ENCODE assay signal across 13 cellular contexts in genomic region chr6:149766156-149766768, GRCh38. TPM values are rescaled to one million over a fixed set of nuclear protein-coding genes. Genes with fewer than 3 reads are reported as not detected.
DNase-seq lines count a peak whose midpoint lies in the region; ATAC-seq, FAIRE-seq and TF ChIP-seq lines count a peak whose summit lies in the region.
"Had no signal": no experiment of that assay in that cellular context is flagged by ENCODE, and none has a peak within 500 bp of the region (broad histone marks: within the 10 kb centered on the region; RNA-seq: fewer than 3 reads in every experiment).

No MANE protein-coding gene starts in this region.

- peak overlapping the region; percentile 45 for H3K4me3 ChIP-seq in ACC112 (ENCODE audit: low read depth, low read length)
- H3K4me3 ChIP-seq: tibial artery had no signal

- DNase-seq in HT-29 (ENCODE audit: low spot score) (peak; percentile 31), amniotic epithelial cell (ENCODE audit: low read depth) (peak; percentile 91), glomerular visceral epithelial cell (ENCODE audit: extremely low spot score) (peak; percentile 63), GM12892 (ENCODE audit: insufficient read length) (no peak), NCI-H524 treated with DMSO at 0.1 percent for 48 hours (lab: John Stamatoyannopoulos, UW) (no peak), NCI-H526 (lab: John Stamatoyannopoulos, UW) (no peak)
- DNase-seq: activated CD4-positive, alpha-beta T cell treated with anti-CD3 and anti-CD28 coated beads, Interleukin-2, amount 50 U/mL, for 48 hours; activated gamma-delta T cell treated with Interleukin-2 at 50 U/mL for 16 hours; BE2C; GDM1; tibial artery had no signal

- no peak for TF ChIP-seq POLR2A in GM12892 (IDR thresholded peaks at IDR 0.05; ENCODE audit: low read depth, low read length)

- peaks cover 33% of the 10 kb centered on the region for H3K4me1 ChIP-seq in ACC112 (ENCODE audit: control insufficient read depth, insufficient read depth, low read length, unreplicated experiment)
- H3K4me1 ChIP-seq: BE2C had no signal

- H3K36me3 ChIP-seq in ACC112 (ENCODE audit: insufficient read depth, low read length), result peaks cover 27% of the 10 kb centered on the region

- no peak overlapping the region for H2AFZ ChIP-seq in ACC112 (ENCODE audit: low read length, unreplicated experiment)

- peaks cover 66% of the 10 kb centered on the region for H3K79me2 ChIP-seq in ACC112 (ENCODE audit: control insufficient read depth, insufficient read depth, low read length, unreplicated experiment)

- no peak for FAIRE-seq in GM12892 (lab: Jason Lieb, UNC)

- H3K27ac ChIP-seq in ACC112 (ENCODE audit: low read depth, low read length), result peak overlapping the region; percentile 78
- H3K27ac ChIP-seq: tibial artery had no signal

- H3K27me3 ChIP-seq in ACC112 (ENCODE audit: insufficient read depth, low read length), result no peaks in the 10 kb centered on the region
- H3K27me3 ChIP-seq: BE2C, tibial artery had no signal

- ATAC-seq in GM21526 (IDR thresholded peaks at IDR 0.05; ENCODE audit: low FRiP score, unreplicated experiment), result no peak

RNA-seq across cellular contexts. Expression of gene PCMT1, which starts 16.7 kb away (rescaled TPM):
- total RNA-seq in HT-29 (2014; rRNA removed; shearing (Covaris generic)), result 83.7 and 100 TPM in 2 replicates
- polyA plus RNA-seq in GM12892 (2012; ENCODE audit: missing spikeins), result 61.4 TPM

RNA-seq across cellular contexts. Expression of gene NUP43, which starts 19.9 kb away (rescaled TPM):
- 14.0 and 15.0 TPM in 2 replicates for total RNA-seq in HT-29 (2014; rRNA removed; shearing (Covaris generic))
- polyA plus RNA-seq in GM12892 (2012; ENCODE audit: missing spikeins), result 24.8 TPM

RNA-seq across cellular contexts. Expression of gene LATS1, which starts 48.4 kb away (rescaled TPM):
- 9.2 and 9.4 TPM in 2 replicates for total RNA-seq in HT-29 (2014; rRNA removed; shearing (Covaris generic))
- polyA plus RNA-seq in GM12892 (2012; ENCODE audit: missing spikeins), result 10.3 TPM

Comparison
In these comparisons a context has a peak if more than half of its experiments do, and no peak if none do; other contexts are left out.
1. DNase-seq: peak in HT-29 (single experiment), amniotic epithelial cell (single experiment) and glomerular visceral epithelial cell (single experiment); none in GM12892 (single experiment), NCI-H524 treated with DMSO at 0.1 percent for 48 hours (single experiment) and NCI-H526 (0 of 2).